In the genomic region with DNA sequence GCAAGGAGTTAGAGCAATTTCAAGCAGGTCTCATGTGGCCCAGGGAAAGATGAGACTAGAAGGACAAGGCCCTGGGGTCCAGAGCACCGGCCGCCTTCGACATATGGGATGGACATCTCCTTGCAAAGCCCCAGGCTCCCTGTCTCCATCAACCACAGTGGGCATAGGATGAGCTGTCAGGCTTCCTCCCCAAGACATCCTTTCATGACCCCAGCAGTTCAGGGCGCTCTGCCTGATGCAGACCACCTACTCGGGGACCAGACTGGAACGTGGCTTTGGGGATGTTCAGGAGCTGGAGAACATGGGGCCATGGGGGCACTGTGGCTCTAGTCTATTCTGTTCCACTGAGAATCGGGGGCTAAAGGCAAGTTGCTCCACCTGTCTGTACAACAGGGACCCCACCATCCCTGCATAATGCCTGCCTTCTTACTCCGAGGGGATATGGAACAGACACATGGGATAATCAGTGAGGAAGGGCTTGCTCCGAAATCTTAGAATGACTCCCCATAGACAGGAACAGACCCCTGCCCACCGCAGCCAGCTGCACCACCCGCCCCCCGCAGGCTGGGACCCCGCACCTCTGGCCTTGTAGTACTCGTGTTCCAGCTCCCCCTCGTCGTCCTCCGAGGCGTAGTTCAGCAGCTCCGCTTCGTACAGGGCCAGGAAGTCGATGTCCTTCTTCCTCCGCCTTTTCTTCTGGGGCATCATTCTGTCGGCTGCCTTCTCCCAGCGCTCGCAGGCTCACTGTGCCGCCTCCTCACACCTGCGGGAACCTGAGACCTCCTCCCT, we compare ENCODE assay signal across 2 cellular contexts.
TF ChIP-seq lines count a peak whose summit lies in the region.

No MANE protein-coding gene starts in this region.

TF ChIP-seq in H1, 55 proteins besides CTCF, POLR2A, EP300 and RAD21:
- TF ChIP-seq SP4 (IDR thresholded peaks at IDR 0.05; ENCODE audit: low read length) (no peak), RBBP5 (IDR thresholded peaks at IDR 0.05; ENCODE audit: borderline replicate concordance, low read depth, low read length) (no peak), HDAC2 (IDR thresholded peaks at IDR 0.05; ENCODE audit: borderline replicate concordance in 1 of 2, low read depth in 2 of 2, low read length in 2 of 2) (no peak), SIRT6 (IDR thresholded peaks at IDR 0.05; ENCODE audit: low read length) (no peak), CHD1 (IDR thresholded peaks at IDR 0.05; ENCODE audit: low read depth, low read length) (no peak), SUZ12 (IDR thresholded peaks at IDR 0.05; ENCODE audit: low read length) (no peak), HDAC6 (IDR thresholded peaks at IDR 0.05; ENCODE audit: low read depth, low read length) (no peak), TEAD4 (IDR thresholded peaks at IDR 0.05; ENCODE audit: low read depth, low read length) (no peak), TAF7 (optimal IDR thresholded peaks at IDR 0.05; ENCODE audit: borderline replicate concordance, low read depth, low read length) (no peak), CBX5 (IDR thresholded peaks at IDR 0.05; ENCODE audit: low read depth, low read length) (no peak), CTBP2 (IDR thresholded peaks at IDR 0.05; ENCODE audit: borderline replicate concordance, insufficient read depth, insufficient read length, low read length) (no peak), BRCA1 (IDR thresholded peaks at IDR 0.05; ENCODE audit: low read depth, low read length) (no peak), SP1 (IDR thresholded peaks at IDR 0.05; ENCODE audit: low read depth, low read length) (no peak), EGR1 (IDR thresholded peaks at IDR 0.05; ENCODE audit: borderline replicate concordance, low read depth, low read length) (no peak), ZNF274 (IDR thresholded peaks at IDR 0.05; ENCODE audit: borderline replicate concordance, extremely low read depth, low read length) (no peak), SIX5 (IDR thresholded peaks at IDR 0.05; ENCODE audit: low read depth, low read length) (no peak), SP2 (IDR thresholded peaks at IDR 0.05; ENCODE audit: low read length) (no peak), SRF (IDR thresholded peaks at IDR 0.05; ENCODE audit: low read depth, low read length) (no peak)
- TF ChIP-seq, protein P1, sequence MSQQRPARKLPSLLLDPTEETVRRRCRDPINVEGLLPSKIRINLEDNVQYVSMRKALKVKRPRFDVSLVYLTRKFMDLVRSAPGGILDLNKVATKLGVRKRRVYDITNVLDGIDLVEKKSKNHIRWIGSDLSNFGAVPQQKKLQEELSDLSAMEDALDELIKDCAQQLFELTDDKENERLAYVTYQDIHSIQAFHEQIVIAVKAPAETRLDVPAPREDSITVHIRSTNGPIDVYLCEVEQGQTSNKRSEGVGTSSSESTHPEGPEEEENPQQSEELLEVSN (IDR thresholded peaks at IDR 0.05), result no peak

TF ChIP-seq in HEK293T, 16 proteins besides CTCF, POLR2A, EP300 and RAD21:
- TF ChIP-seq FOXK2 (IDR thresholded peaks at IDR 0.05) (no peak), TARDBP (IDR thresholded peaks at IDR 0.05) (no peak), SP1 (IDR thresholded peaks at IDR 0.05) (no peak)
